Comparison of ENCODE assay signal across 8 cellular contexts in genomic region chr1:54407957-54408700, GRCh38. TPM values are rescaled to one million over a fixed set of nuclear protein-coding genes. Genes with fewer than 3 reads are reported as not detected.
DNase-seq lines count a peak whose midpoint lies in the region; ATAC-seq and TF ChIP-seq lines count a peak whose summit lies in the region.

No MANE protein-coding gene starts in this region.

- 54 to 62% (median 60%) methylated on average over 10 of the region's 10 CpGs for WGBS in heart left ventricle, 4 donors

- H3K4me1 Mint-ChIP-seq in T-cell, result peaks cover 48 to 62% (median 58%) of the 10 kb centered on the region in 3 donors

- POLR2A ChIA-PET in T-cell (lab: Charles Lee), result interaction anchor here in 1 of 2 donors (0.9 kb wide), 1 partner anchor 78 kb away, joined by 3 read pairs; no protein-coding TSS in a partner anchor

- H3K9me3 ChIP-seq in heart left ventricle (no peaks in the 10 kb centered on the region), neutrophil (no peaks in the 10 kb centered on the region)

- H3K27ac Mint-ChIP-seq in T-cell, result peak overlapping the region; percentile 86 to 97

- H3K27ac ChIP-seq in heart left ventricle (peak overlapping the region; percentile 54 to 97 (median 92)), neutrophil (peak overlapping the region; percentile 13)

- H3K27me3 ChIP-seq in heart left ventricle (no peaks in the 10 kb centered on the region), neutrophil (peaks cover 24% of the 10 kb centered on the region)

- ATAC-seq in heart left ventricle (peak in 3 of 4 donors; percentile 4 to 19 (median 7)), T-cell (replicated peaks in 1 of 4) (no peak), esophagus mucosa (peak; percentile 58), HG03025 (IDR thresholded peaks at IDR 0.05; ENCODE audit: low FRiP score, unreplicated experiment) (no peak)

- H3K4me3 ChIP-seq in heart left ventricle, result peak overlapping the region in 5 of 12 donors; percentile 7 to 96 (median 24)
- peak overlapping the region; percentile 69 to 90 for H3K4me3 ChIP-seq in neutrophil (ENCODE audit: low read depth in 1 of 2, low read length in 1 of 2)

- CTCF ChIA-PET in T-cell (lab: Charles Lee), result interaction anchor here in 1 of 2 donors (0.6 to 2.5 kb wide), 6 partner anchors 72 to 290 kb away, joined by 3 to 35 read pairs (median 4); partner anchors contain the start of genes CYB5RL and MRPL37

- H3K4me1 ChIP-seq in heart left ventricle (peaks cover 4 to 47% (median 30%) of the 10 kb centered on the region in 12 donors), neutrophil (ENCODE audit: control insufficient read depth in 1 of 2, insufficient read depth in 1 of 2, low read depth in 1 of 2, low read length in 1 of 2) (peaks cover 29 to 30% of the 10 kb centered on the region in 2 experiments)

- no peaks in the 10 kb centered on the region for H3K9me3 Mint-ChIP-seq in T-cell

- H3K4me3 Mint-ChIP-seq in T-cell, result peak overlapping the region; percentile 90 to 92 (median 91)

- H3K27me3 Mint-ChIP-seq in T-cell, result no peaks in the 10 kb centered on the region

- H3K36me3 ChIP-seq in heart left ventricle (peaks cover 0 to 4% (median 0%) of the 10 kb centered on the region in 9 donors), neutrophil (no peaks in the 10 kb centered on the region)

- intact Hi-C loops in heart left ventricle (cut with DNase I) (loop anchor here (1.0 to 10.0 kb wide), 21 partner anchors 53 to 356 kb away; partner anchors contain the start of genes CYB5RL (in 5 of the 10), MRPL37 (in 5 of the 10), TCEANC2 (in 1 of the 10) and TMEM59 (in 1 of the 10)), cardiac septum (cut with DNase I) (loop anchor here (1.0 to 10.0 kb wide), 6 partner anchors 49 to 523 kb away; partner anchors contain the start of gene YIPF1)

- no peak for TF ChIP-seq POLR2A in heart left ventricle (IDR thresholded peaks at IDR 0.05)

- DNase-seq in heart left ventricle, result no peak
- no peak for DNase-seq in cardiac septum (ENCODE audit: low spot score)
- peak in 1 of 34 experiments; percentile 17 for DNase-seq in T-cell
- DNase-seq in NCI-H1048 (lab: John Stamatoyannopoulos, UW), result no peak
- no peak for DNase-seq in NCI-H345 (lab: John Stamatoyannopoulos, UW)

- peaks cover 5% of the 10 kb centered on the region for H3K36me3 Mint-ChIP-seq in T-cell

- TF ChIP-seq CTCF in heart left ventricle (IDR thresholded peaks at IDR 0.05), result no peak
- TF ChIP-seq CTCF in neutrophil (IDR thresholded peaks at IDR 0.05), result no peak

RNA-seq across cellular contexts. Expression of gene SSBP3, which starts 1.9 kb away (rescaled TPM):
- total RNA-seq in heart left ventricle, result 10 to 100 TPM; 20.8 to 61.8 (median 48.3) TPM
- 10 to 100 TPM; 21.4 to 30.7 TPM for polyA plus RNA-seq in heart left ventricle
- total RNA-seq in cardiac septum, result 45.4 TPM
- total RNA-seq in T-cell, result 10 to 100 TPM; 51.5 to 84.5 (median 69.2) TPM
- total RNA-seq in esophagus mucosa, result 39.3 TPM

Comparison
In these comparisons a context has a peak if more than half of its experiments do, and no peak if none do; other contexts are left out.
1. ATAC-seq: peak in heart left ventricle (3 of 4) and esophagus mucosa (single experiment); none in T-cell (0 of 4) and HG03025 (single experiment).